Comparison of ENCODE assay signal across 6 cellular contexts in genomic region chr7:92169529-92169928, GRCh38. TPM values are rescaled to one million over a fixed set of nuclear protein-coding genes. Genes with fewer than 3 reads are reported as not detected.
"Had no signal": no experiment of that assay in that cellular context is flagged by ENCODE, and none has a peak within 500 bp of the region (broad histone marks: within the 10 kb centered on the region; RNA-seq: fewer than 3 reads in every experiment).

No MANE protein-coding gene starts in this region.

RNA-seq across cellular contexts. Expression of gene LRRD1, which starts 9.4 kb away (rescaled TPM):
- total RNA-seq: GM23248, GM23338, H1, H7, H9, HFFc6 had no signal
- polyA plus RNA-seq: GM23248, H1 had no signal
